ENCODE assay signal across 31 cellular contexts in the genomic region with DNA sequence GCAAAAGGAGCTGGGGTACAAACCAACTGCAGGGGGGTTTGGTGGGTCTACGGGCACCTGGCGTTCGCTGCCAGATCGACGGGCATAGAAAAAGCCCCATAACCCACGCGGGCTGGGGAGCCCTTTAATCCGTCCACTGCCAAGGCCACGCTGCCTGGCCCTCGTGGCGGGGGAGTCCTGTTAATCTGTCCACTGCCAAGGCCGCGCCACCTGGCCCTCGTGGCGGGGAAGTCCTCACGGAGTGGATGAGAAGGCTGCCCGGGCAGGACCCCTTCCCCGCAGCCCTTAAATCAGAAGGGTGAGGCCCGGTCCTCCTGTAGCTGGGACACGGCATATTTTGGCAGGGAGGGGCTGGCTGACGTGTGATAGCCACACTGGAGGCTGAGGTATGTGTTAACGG.
"Had no signal": no experiment of that assay in that cellular context is flagged by ENCODE, and none has a peak within 500 bp of the region (broad histone marks: within the 10 kb centered on the region; RNA-seq: fewer than 3 reads in every experiment).

No MANE protein-coding gene starts in this region.

- FAIRE-seq: frontal cortex had no signal

- H3K36me3 Mint-ChIP-seq: activated CD4-positive, alpha-beta memory T cell treated with anti-CD3 and anti-CD28 coated beads for 36 hours; activated CD8-positive, alpha-beta memory T cell treated with anti-CD3 and anti-CD28 coated beads, Interleukin-2, amount 10 ng/mL, durations not matched to agents 7 days and 5 days; activated naive CD4-positive, alpha-beta T cell treated with anti-CD3 and anti-CD28 coated beads, Interleukin-2, amount 10 ng/mL, durations not matched to agents 7 days and 5 days; activated naive CD4-positive, alpha-beta T cell treated with anti-CD3 and anti-CD28 coated beads, Interleukin-2, amount 50 U/mL, for 72 hours; activated naive CD8-positive, alpha-beta T cell treated with anti-CD3 and anti-CD28 coated beads, Interleukin-2, amount 10 ng/mL, durations not matched to agents 7 days and 5 days; brain had no signal

- H3K4me3 Mint-ChIP-seq: activated CD4-positive, alpha-beta memory T cell treated with anti-CD3 and anti-CD28 coated beads for 36 hours; activated CD4-positive, alpha-beta T cell treated with anti-CD3 and anti-CD28 coated beads for 36 hours; activated CD4-positive, alpha-beta T cell treated with anti-CD3 and anti-CD28 coated beads, Interleukin-2, amount 10 ng/mL, durations not matched to agents 24 days and 14 days; activated CD8-positive, alpha-beta memory T cell treated with anti-CD3 and anti-CD28 coated beads, Interleukin-2, amount 10 ng/mL, durations not matched to agents 7 days and 5 days; activated CD8-positive, alpha-beta T cell treated with anti-CD3 and anti-CD28 coated beads, Interleukin-2, amount 10 ng/mL, durations not matched to agents 7 days and 5 days; activated naive CD4-positive, alpha-beta T cell treated with anti-CD3 and anti-CD28 coated beads, Interleukin-2, amount 10 ng/mL, durations not matched to agents 7 days and 5 days; activated naive CD8-positive, alpha-beta T cell treated with anti-CD3 and anti-CD28 coated beads, Interleukin-2, amount 10 ng/mL, durations not matched to agents 7 days and 5 days; activated T-helper 1 cell treated with anti-CD3 and anti-CD28 coated beads, Interleukin-12 subunit alpha, Interleukin-12 subunit beta, Interleukin-2, Interleukin-4 antibody, amounts not matched to agents 30 ng/mL and 10 ng/mL and 1 ng/mL, durations not matched to agents 14 hours and 24 hours and 36 hours; brain; dendritic cell treated with granulocyte-macrophage colony-stimulating factor and Interleukin-4, amounts not matched to agents 40 ng/mL and 50 ng/mL, for 4 days; endodermal cell had no signal

- H3K4me1 ChIP-seq: ascending aorta, breast epithelium had no signal

- H3K4me3 ChIP-seq: ascending aorta, breast epithelium, cardiac muscle cell, coronary artery, dorsolateral prefrontal cortex had no signal

- H3K9me3 Mint-ChIP-seq: activated CD4-positive, alpha-beta memory T cell treated with anti-CD3 and anti-CD28 coated beads for 36 hours; activated CD4-positive, alpha-beta T cell treated with anti-CD3 and anti-CD28 coated beads, Interleukin-2, amount 10 ng/mL, durations not matched to agents 24 days and 14 days; activated naive CD4-positive, alpha-beta T cell treated with anti-CD3 and anti-CD28 coated beads, Interleukin-2, amount 10 ng/mL, durations not matched to agents 7 days and 5 days; activated naive CD4-positive, alpha-beta T cell treated with anti-CD3 and anti-CD28 coated beads, Interleukin-2, amount 50 U/mL, for 72 hours; activated naive CD8-positive, alpha-beta T cell treated with anti-CD3 and anti-CD28 coated beads, Interleukin-2, amount 10 ng/mL, durations not matched to agents 7 days and 5 days; activated T-helper 1 cell treated with anti-CD3 and anti-CD28 coated beads, Interleukin-12 subunit alpha, Interleukin-12 subunit beta, Interleukin-2, Interleukin-4 antibody, amounts not matched to agents 30 ng/mL and 10 ng/mL and 1 ng/mL, durations not matched to agents 14 hours and 24 hours and 36 hours; activated T-helper 2 cell treated with anti-CD3 and anti-CD28 coated beads, Interferon-gamma antibody, Interleukin-2, Interleukin-4, amounts not matched to agents 10 μg/mL and 5 μg/mL and 100 μg/mL, durations not matched to agents 14 hours and 24 hours and 36 hours; dendritic cell treated with granulocyte-macrophage colony-stimulating factor and Interleukin-4, amounts not matched to agents 40 ng/mL and 50 ng/mL, for 4 days; endodermal cell had no signal

- DNase-seq: activated CD4-positive, alpha-beta memory T cell treated with anti-CD3 and anti-CD28 coated beads for 36 hours; activated CD4-positive, alpha-beta T cell treated with anti-CD3 and anti-CD28 coated beads for 36 hours; activated CD4-positive, alpha-beta T cell treated with anti-CD3 and anti-CD28 coated beads, Interleukin-2, amount 10 ng/mL, durations not matched to agents 24 days and 14 days; activated CD4-positive, CD25-positive, alpha-beta regulatory T cell; activated CD4-positive, CD25-positive, alpha-beta regulatory T cell treated with anti-CD3 and anti-CD28 coated beads, Interleukin-2, amount 50 U/mL, for 72 hours; activated CD8-positive, alpha-beta memory T cell treated with anti-CD3 and anti-CD28 coated beads, Interleukin-2, amount 10 ng/mL, durations not matched to agents 7 days and 5 days; activated CD8-positive, alpha-beta memory T cell treated with anti-CD3 and anti-CD28 coated beads, Interleukin-2, amount 50 U/mL, for 4 hours; activated CD8-positive, alpha-beta T cell treated with anti-CD3 and anti-CD28 coated beads, Interleukin-2, amount 10 ng/mL, durations not matched to agents 7 days and 5 days; activated gamma-delta T cell; activated naive CD4-positive, alpha-beta T cell; activated naive CD4-positive, alpha-beta T cell treated with anti-CD3 and anti-CD28 coated beads, Interleukin-2, amount 10 ng/mL, durations not matched to agents 7 days and 5 days; activated naive CD8-positive, alpha-beta T cell treated with anti-CD3 and anti-CD28 coated beads, Interleukin-2, amount 10 ng/mL, durations not matched to agents 7 days and 5 days; activated T-cell treated with anti-CD3 and anti-CD28 coated beads, Interleukin-2, amount 50 U/mL, for 1 hour; activated T-cell treated with anti-CD3 and anti-CD28 coated beads, Interleukin-2, amount 50 U/mL, for 48 hours; central memory CD4-positive, alpha-beta T cell; cerebellar nuclear complex; effector memory CD4-positive, alpha-beta T cell; endodermal cell; foreskin fibroblast; T-helper 2 cell had no signal

- H3K27ac ChIP-seq: ascending aorta, breast epithelium, cardiac muscle cell, coronary artery, dorsolateral prefrontal cortex had no signal

- H3K36me3 ChIP-seq: ascending aorta, breast epithelium, cardiac muscle cell had no signal

- H3K4me1 Mint-ChIP-seq: activated CD4-positive, alpha-beta T cell treated with anti-CD3 and anti-CD28 coated beads for 36 hours; activated CD4-positive, alpha-beta T cell treated with anti-CD3 and anti-CD28 coated beads, Interleukin-2, amount 10 ng/mL, durations not matched to agents 24 days and 14 days; activated CD8-positive, alpha-beta memory T cell treated with anti-CD3 and anti-CD28 coated beads, Interleukin-2, amount 10 ng/mL, durations not matched to agents 7 days and 5 days; activated naive CD4-positive, alpha-beta T cell treated with anti-CD3 and anti-CD28 coated beads, Interleukin-2, amount 10 ng/mL, durations not matched to agents 7 days and 5 days; activated naive CD8-positive, alpha-beta T cell treated with anti-CD3 and anti-CD28 coated beads, Interleukin-2, amount 10 ng/mL, durations not matched to agents 7 days and 5 days; endodermal cell had no signal

- H3K27me3 Mint-ChIP-seq: activated CD4-positive, alpha-beta T cell treated with anti-CD3 and anti-CD28 coated beads, Interleukin-2, amount 10 ng/mL, durations not matched to agents 24 days and 14 days; activated naive CD4-positive, alpha-beta T cell treated with anti-CD3 and anti-CD28 coated beads, Interleukin-2, amount 10 ng/mL, durations not matched to agents 7 days and 5 days had no signal

- H3K9me3 ChIP-seq: ascending aorta, breast epithelium had no signal

- H3K27ac Mint-ChIP-seq: activated CD4-positive, alpha-beta memory T cell treated with anti-CD3 and anti-CD28 coated beads for 36 hours; activated CD4-positive, alpha-beta T cell treated with anti-CD3 and anti-CD28 coated beads for 36 hours; activated CD4-positive, alpha-beta T cell treated with anti-CD3 and anti-CD28 coated beads, Interleukin-2, amount 10 ng/mL, durations not matched to agents 24 days and 14 days; activated CD8-positive, alpha-beta memory T cell treated with anti-CD3 and anti-CD28 coated beads, Interleukin-2, amount 10 ng/mL, durations not matched to agents 7 days and 5 days; activated CD8-positive, alpha-beta T cell treated with anti-CD3 and anti-CD28 coated beads, Interleukin-2, amount 10 ng/mL, durations not matched to agents 7 days and 5 days; activated naive CD4-positive, alpha-beta T cell treated with anti-CD3 and anti-CD28 coated beads, Interleukin-2, amount 10 ng/mL, durations not matched to agents 7 days and 5 days; activated naive CD4-positive, alpha-beta T cell treated with anti-CD3 and anti-CD28 coated beads, Interleukin-2, amount 50 U/mL, for 72 hours; activated naive CD8-positive, alpha-beta T cell treated with anti-CD3 and anti-CD28 coated beads, Interleukin-2, amount 10 ng/mL, durations not matched to agents 7 days and 5 days; activated T-helper 1 cell treated with anti-CD3 and anti-CD28 coated beads, Interleukin-12 subunit alpha, Interleukin-12 subunit beta, Interleukin-2, Interleukin-4 antibody, amounts not matched to agents 30 ng/mL and 10 ng/mL and 1 ng/mL, durations not matched to agents 14 hours and 24 hours and 36 hours; activated T-helper 2 cell treated with anti-CD3 and anti-CD28 coated beads, Interferon-gamma antibody, Interleukin-2, Interleukin-4, amounts not matched to agents 10 μg/mL and 5 μg/mL and 100 μg/mL, durations not matched to agents 14 hours and 24 hours and 36 hours; brain; dendritic cell treated with granulocyte-macrophage colony-stimulating factor and Interleukin-4, amounts not matched to agents 40 ng/mL and 50 ng/mL, for 4 days; endodermal cell had no signal
